ENCODE assay signal across 1 cellular context in genomic region chr4:76948441-76949292, GRCh38.
A peak's percentile ranks its signal among the peaks of the same experiment; 100 is the strongest.
TF ChIP-seq lines count a peak whose summit lies in the region.

No MANE protein-coding gene starts in this region.

TF ChIP-seq in HEK293, 187 proteins besides CTCF, POLR2A, EP300 and RAD21 (continued from another document):
- TF ChIP-seq ZNF692 (tag by site-specific recombination; IDR thresholded peaks at IDR 0.05) = peak; percentile 76
- peak; percentile 95 for TF ChIP-seq SCRT2 (tag by site-specific recombination; IDR thresholded peaks at IDR 0.05)
- TF ChIP-seq PRDM10 (tag by site-specific recombination; IDR thresholded peaks at IDR 0.05) = peak; percentile 9; the same call in 1 of the 2 replicates
- TF ChIP-seq ZIC2 (tag by site-specific recombination; IDR thresholded peaks at IDR 0.05) = no peak
- TF ChIP-seq ZNF274 (IDR thresholded peaks at IDR 0.05; ENCODE audit: low read length) = no peak
- no peak for TF ChIP-seq ZNF274 (tag by site-specific recombination; IDR thresholded peaks at IDR 0.05; ENCODE audit: borderline replicate concordance)
- TF ChIP-seq ZBTB17 (tag by site-specific recombination; IDR thresholded peaks at IDR 0.05) = no peak
- TF ChIP-seq ZNF280D (tag by site-specific recombination; IDR thresholded peaks at IDR 0.05) = no peak
- no peak for TF ChIP-seq ZNF701 (tag by site-specific recombination; IDR thresholded peaks at IDR 0.05)
- TF ChIP-seq WT1 (tag by site-specific recombination; IDR thresholded peaks at IDR 0.05) = peak; percentile 16; the same call in 1 of the 2 replicates
- TF ChIP-seq SP2 (tag by site-specific recombination; IDR thresholded peaks at IDR 0.05) = peak; percentile 65
- TF ChIP-seq SCRT1 (tag by site-specific recombination; IDR thresholded peaks at IDR 0.05; ENCODE audit: borderline replicate concordance) = peak; percentile 74
- no peak for TF ChIP-seq ZNF707 (tag by site-specific recombination; IDR thresholded peaks at IDR 0.05)
- TF ChIP-seq ZNF76 (tag by site-specific recombination; IDR thresholded peaks at IDR 0.05; ENCODE audit: borderline replicate concordance, low read depth) = no peak
- TF ChIP-seq MYNN (tag by site-specific recombination; IDR thresholded peaks at IDR 0.05; ENCODE audit: borderline replicate concordance) = no peak
- TF ChIP-seq ZNF335 (tag by site-specific recombination; conservative IDR thresholded peaks at IDR 0.05) = peak; percentile 89
- peak; percentile 79; the same call in 1 of the 2 replicates for TF ChIP-seq KLF1 (tag by site-specific recombination; IDR thresholded peaks at IDR 0.05)
- TF ChIP-seq ZNF292 (tag by site-specific recombination; IDR thresholded peaks at IDR 0.05; ENCODE audit: borderline replicate concordance, low read depth) = no peak
- TF ChIP-seq ZNF341 (tag by site-specific recombination; IDR thresholded peaks at IDR 0.05; ENCODE audit: low read depth) = peak; percentile 88
- TF ChIP-seq INSM2 (tag by site-specific recombination; IDR thresholded peaks at IDR 0.05) = no peak
- TF ChIP-seq PRDM1 (tag by site-specific recombination; IDR thresholded peaks at IDR 0.05) = no peak
